ENCODE assay signal across 10 cellular contexts in the genomic region with DNA sequence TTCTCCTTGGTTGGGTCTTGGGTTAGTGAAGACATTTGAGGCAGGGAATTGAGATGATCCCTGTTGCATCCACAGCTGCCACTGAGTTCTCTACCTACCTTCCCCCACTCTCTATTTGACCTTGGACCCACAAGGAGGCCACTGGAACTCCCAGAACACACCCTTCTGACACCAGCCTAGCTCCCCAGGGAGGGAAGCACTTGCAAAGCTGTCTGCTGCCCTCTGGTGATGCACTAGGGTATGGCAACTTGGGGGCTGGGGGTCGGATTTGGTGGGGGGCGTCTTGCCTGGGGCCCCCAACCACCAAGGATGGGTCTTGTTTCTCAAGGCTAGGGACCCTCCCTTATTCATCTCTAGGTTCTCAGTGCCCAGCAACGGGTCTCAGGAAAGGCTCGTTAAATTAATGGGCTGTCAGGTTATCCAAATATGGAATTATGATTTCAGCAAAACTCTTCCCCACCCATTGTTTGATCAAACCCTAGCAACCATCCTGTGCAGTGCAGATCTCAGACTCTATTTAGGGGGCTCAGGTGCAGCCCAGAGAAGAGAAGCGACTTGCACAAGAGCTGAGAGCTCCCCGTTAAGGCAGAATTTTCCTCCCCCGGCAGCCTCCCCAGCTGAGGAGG.
DNase-seq lines count a peak whose midpoint lies in the region; ATAC-seq, FAIRE-seq and TF ChIP-seq lines count a peak whose summit lies in the region.
"Had no signal": no experiment of that assay in that cellular context is flagged by ENCODE, and none has a peak within 500 bp of the region (broad histone marks: within the 10 kb centered on the region; RNA-seq: fewer than 3 reads in every experiment).

No MANE protein-coding gene starts in this region.

- H3K56ac ChIP-seq in H1 (replicated peaks; ENCODE audit: insufficient read length, low read depth, low read length): no peak overlapping the region

- H3K23ac ChIP-seq in H1 (ENCODE audit: insufficient read length): no peak overlapping the region

- TF ChIP-seq CTCF in NB4 (IDR thresholded peaks at IDR 0.05; ENCODE audit: low read depth, low read length): peak; percentile 70
- TF ChIP-seq CTCF in H1 (IDR thresholded peaks at IDR 0.05; ENCODE audit: control extremely low read depth in 1 of 3, insufficient read depth in 1 of 3, low read depth in 1 of 3, low read length in 3 of 3): peak; percentile 84 to 86 (median 84)

- H3K4me2 ChIP-seq in H1 (ENCODE audit: insufficient read depth in 1 of 2, low read depth in 2 of 2, low read length in 2 of 2): no peak overlapping the region

- no peaks in the 10 kb centered on the region for H3K27me3 ChIP-seq in H1 (replicated peaks in 1 of 4; ENCODE audit: control insufficient read depth in 3 of 4, extremely low read depth in 1 of 4, insufficient read depth in 3 of 4, low read length in 3 of 4)

- H2BK5ac ChIP-seq in H1 (ENCODE audit: low read depth, low read length): peak overlapping the region; percentile 85; the same call in 1 of the 2 replicates

- no peak overlapping the region for H4K8ac ChIP-seq in H1 (ENCODE audit: extremely low read depth, insufficient read depth, low read length)

- peak overlapping the region; percentile 73; the same call in 1 of the 2 replicates for H2BK12ac ChIP-seq in H1 (ENCODE audit: low read depth, low read length)

- H3K23me2 ChIP-seq in H1 (ENCODE audit: low read depth, low read length): peaks cover 7% of the 10 kb centered on the region; the same call in 1 of the 2 replicates

- H3K36me3 ChIP-seq in H1 (ENCODE audit: control insufficient read depth in 2 of 4, insufficient read depth in 4 of 4, low read length in 3 of 4): no peaks in the 10 kb centered on the region
- H3K36me3 ChIP-seq: left lung had no signal

- TF ChIP-seq EP300 in H1 (IDR thresholded peaks at IDR 0.05; ENCODE audit: borderline replicate concordance in 1 of 2, low read depth in 2 of 2, low read length in 2 of 2): no peak

- H4K20me1 ChIP-seq in H1 (replicated peaks in 1 of 2; ENCODE audit: control insufficient read depth in 1 of 2, insufficient read depth in 2 of 2, low read length in 2 of 2): peaks cover 0 to 3% of the 10 kb centered on the region in 2 experiments

- H4K5ac ChIP-seq in H1 (ENCODE audit: insufficient read length, low read depth, low read length): no peak overlapping the region

- H3K18ac ChIP-seq in H1 (ENCODE audit: extremely low read depth, low read length): peak overlapping the region; percentile 85; the same call in 1 of the 2 replicates

- no peak overlapping the region for H3K27ac Mint-ChIP-seq in activated naive CD4-positive, alpha-beta T cell treated with anti-CD3 and anti-CD28 coated beads, Interleukin-2, amount 10 ng/mL, durations not matched to agents 7 days and 5 days

- no peak overlapping the region for H3K9ac ChIP-seq in H1 (replicated peaks in 1 of 4; ENCODE audit: extremely low read depth in 1 of 4, low read depth in 3 of 4, low read length in 3 of 4)

- no peak overlapping the region for H4K91ac ChIP-seq in H1 (replicated peaks; ENCODE audit: insufficient read length, low read length)

- H3K36me3 Mint-ChIP-seq in activated naive CD4-positive, alpha-beta T cell treated with anti-CD3 and anti-CD28 coated beads, Interleukin-2, amount 10 ng/mL, durations not matched to agents 7 days and 5 days: no peaks in the 10 kb centered on the region

- peaks cover 6% of the 10 kb centered on the region for H3K27me3 Mint-ChIP-seq in activated naive CD4-positive, alpha-beta T cell treated with anti-CD3 and anti-CD28 coated beads, Interleukin-2, amount 10 ng/mL, durations not matched to agents 7 days and 5 days

- no peak for FAIRE-seq in H1 (lab: Jason Lieb, UNC)

- DNase-seq in activated naive CD4-positive, alpha-beta T cell treated with anti-CD3 and anti-CD28 coated beads, Interleukin-2, amount 10 ng/mL, durations not matched to agents 7 days and 5 days: peak; percentile 26
- no peak for DNase-seq in activated naive CD4-positive, alpha-beta T cell (lab: John Stamatoyannopoulos, UW)
- DNase-seq in NB4 (ENCODE audit: low read depth): peak; percentile 42
- peak in 1 of 2 experiments; percentile 84 for DNase-seq in H1 (ENCODE audit: low read depth in 1 of 2, low spot score in 2 of 2)
- DNase-seq in stimulated activated CD8-positive, alpha-beta memory T cell treated with anti-CD3 and anti-CD28 coated beads, Interleukin-4, amount 100 ng/mL, for 48 hours: peak; percentile 54
- no peak for DNase-seq in NCI-H1105 (lab: John Stamatoyannopoulos, UW)
- DNase-seq in EL: no peak
- DNase-seq: DMS79 treated with DMSO at 0.1 percent for 48 hours had no signal

- H3K4ac ChIP-seq in H1 (replicated peaks; ENCODE audit: insufficient read length, low read depth, low read length): no peak overlapping the region

- no peaks in the 10 kb centered on the region for H3K79me2 ChIP-seq in H1 (ENCODE audit: control insufficient read depth in 1 of 2, insufficient read depth in 2 of 2, low read length in 2 of 2)

- H3K79me1 ChIP-seq in H1 (ENCODE audit: low read depth, low read length): no peaks in the 10 kb centered on the region

- peak overlapping the region; percentile 73; the same call in 1 of the 2 replicates for H2BK20ac ChIP-seq in H1 (ENCODE audit: low read length)

- WGBS in H1 (ENCODE audit: extremely low coverage in 1 of 2, insufficient coverage in 1 of 2, insufficient read length in 1 of 2, insufficient replicate concordance in 2 of 2, low coverage in 1 of 2, low lambda C conversion rate in 2 of 2, missing lambda C conversion rate in 1 of 2), 2 experiments: 72% methylated on average over 7 of the region's 7 CpGs; no CpG with 5 or more reads in 1 of the 2 experiments

- H2BK15ac ChIP-seq in H1 (ENCODE audit: low read length): 0 out of 2 replicates have a peak overlapping the region, but pooled peaks have one; percentile 62

- no peak overlapping the region for H3K27ac ChIP-seq in H1 (ENCODE audit: low read depth, low read length)
- H3K27ac ChIP-seq: left lung had no signal

- H3K4me1 Mint-ChIP-seq in activated naive CD4-positive, alpha-beta T cell treated with anti-CD3 and anti-CD28 coated beads, Interleukin-2, amount 10 ng/mL, durations not matched to agents 7 days and 5 days: no peaks in the 10 kb centered on the region

- 0 out of 2 replicates have a peak overlapping the region, but pooled peaks have one; percentile 85 for H2AK5ac ChIP-seq in H1 (ENCODE audit: low read depth, low read length)

- TF ChIP-seq POLR2A in NB4 (IDR thresholded peaks at IDR 0.05; ENCODE audit: extremely low read depth, insufficient read length) (no peak), H1 (IDR thresholded peaks at IDR 0.05; ENCODE audit: control extremely low read depth in 1 of 2, low read depth in 2 of 2, low read length in 2 of 2) (no peak)

- H3K4me3 ChIP-seq in NB4 (ENCODE audit: low read depth, low read length): no peak overlapping the region
- no peak overlapping the region for H3K4me3 ChIP-seq in H1 (ENCODE audit: extremely low read depth in 1 of 4, insufficient read depth in 2 of 4, low read depth in 3 of 4, low read length in 4 of 4)
- H3K4me3 ChIP-seq: left lung had no signal

- CTCF ChIA-PET in activated naive CD4-positive, alpha-beta T cell treated with anti-CD3 and anti-CD28 coated beads, Interleukin-2, amount 10 ng/mL, durations not matched to agents 7 days and 5 days (lab: Charles Lee): interaction anchor here (0.7 kb wide), 2 partner anchors 28 to 280 kb away, joined by 3 read pairs; no protein-coding TSS in a partner anchor
- CTCF ChIA-PET in H1 (lab: Charles Lee; ENCODE audit: partially characterized antibody): interaction anchor here (0.6 to 9.4 kb wide), 32 partner anchors 8 to 642 kb away, joined by 3 to 132 read pairs (median 4); a partner anchor contains a TSS

- H3K9me3 ChIP-seq in H1 (ENCODE audit: insufficient read depth in 2 of 2, low read depth in 1 of 2, low read length in 1 of 2): no peaks in the 10 kb centered on the region
- H3K9me3 ChIP-seq: left lung had no signal

- no peak overlapping the region for H2BK120ac ChIP-seq in H1 (replicated peaks; ENCODE audit: low read depth, low read length)

- no peak for ATAC-seq in GM21447 (IDR thresholded peaks at IDR 0.05; ENCODE audit: unreplicated experiment)
- ATAC-seq: left lung had no signal

- no peak overlapping the region for H2AFZ ChIP-seq in H1 (ENCODE audit: low read length)

- H3K4me1 ChIP-seq in H1 (replicated peaks in 1 of 4; ENCODE audit: control insufficient read depth in 3 of 4, insufficient read depth in 4 of 4, low read length in 3 of 4): peaks cover 7 to 19% (median 10%) of the 10 kb centered on the region in 4 experiments
- H3K4me1 ChIP-seq: left lung had no signal

- no peak overlapping the region for H3K14ac ChIP-seq in H1 (ENCODE audit: insufficient read length)

- no peaks in the 10 kb centered on the region for H3K9me3 Mint-ChIP-seq in activated naive CD4-positive, alpha-beta T cell treated with anti-CD3 and anti-CD28 coated beads, Interleukin-2, amount 10 ng/mL, durations not matched to agents 7 days and 5 days

- H3K4me3 Mint-ChIP-seq in activated naive CD4-positive, alpha-beta T cell treated with anti-CD3 and anti-CD28 coated beads, Interleukin-2, amount 10 ng/mL, durations not matched to agents 7 days and 5 days: no peak overlapping the region

- peak; percentile 86 to 94 for TF ChIP-seq RAD21 in H1 (IDR thresholded peaks at IDR 0.05 in 1 of 2, conservative IDR thresholded peaks at IDR 0.05 in 1 of 2; ENCODE audit: low read depth in 2 of 2, low read length in 2 of 2)

- POLR2A ChIA-PET in H1 (lab: Charles Lee; ENCODE audit: partially characterized antibody): interaction anchor here (0.8 to 2.0 kb wide), 5 partner anchors 8 to 40 kb away, joined by 3 to 7 read pairs (median 4); no protein-coding TSS in a partner anchor

TF ChIP-seq in H1, 55 proteins besides CTCF, POLR2A, EP300 and RAD21:
- TF ChIP-seq POU5F1 (IDR thresholded peaks at IDR 0.05; ENCODE audit: low read depth, low read length): no peak
- TF ChIP-seq TAF7 (optimal IDR thresholded peaks at IDR 0.05; ENCODE audit: borderline replicate concordance, low read depth, low read length): peak; percentile 58
- no peak for TF ChIP-seq KDM4A (IDR thresholded peaks at IDR 0.05; ENCODE audit: low read depth, low read length, severe bottlenecking)
- no peak for TF ChIP-seq SP1 (IDR thresholded peaks at IDR 0.05; ENCODE audit: low read depth, low read length)
- TF ChIP-seq, protein P1, sequence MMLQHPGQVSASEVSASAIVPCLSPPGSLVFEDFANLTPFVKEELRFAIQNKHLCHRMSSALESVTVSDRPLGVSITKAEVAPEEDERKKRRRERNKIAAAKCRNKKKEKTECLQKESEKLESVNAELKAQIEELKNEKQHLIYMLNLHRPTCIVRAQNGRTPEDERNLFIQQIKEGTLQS (IDR thresholded peaks at IDR 0.05; ENCODE audit: insufficient read depth, low read depth, low read length): 0 out of 2 replicates have a peak, but pooled peaks have one; percentile 28
- no peak for TF ChIP-seq GTF2F1 (IDR thresholded peaks at IDR 0.05; ENCODE audit: borderline replicate concordance, low read depth, low read length)
- TF ChIP-seq RFX5 (IDR thresholded peaks at IDR 0.05; ENCODE audit: borderline replicate concordance, low read depth, low read length): no peak
- TF ChIP-seq TCF12 (IDR thresholded peaks at IDR 0.05; ENCODE audit: low read depth, low read length): no peak
- no peak; the same call in 1 of the 2 replicates for TF ChIP-seq GABPA (IDR thresholded peaks at IDR 0.05; ENCODE audit: borderline replicate concordance, insufficient read depth, low read length)

Comparison
In these comparisons a context has a peak if more than half of its experiments do, and no peak if none do; other contexts are left out.
1. DNase-seq: peak in activated naive CD4-positive, alpha-beta T cell treated with anti-CD3 and anti-CD28 coated beads, Interleukin-2, amount 10 ng/mL, durations not matched to agents 7 days and 5 days (single experiment), NB4 (single experiment) and stimulated activated CD8-positive, alpha-beta memory T cell treated with anti-CD3 and anti-CD28 coated beads, Interleukin-4, amount 100 ng/mL, for 48 hours (single experiment); none in activated naive CD4-positive, alpha-beta T cell (0 of 4), NCI-H1105 (single experiment) and EL (single experiment).